In genomic region chrX:134604701-134605271, GRCh38 we compare ENCODE assay signal across 9 cellular contexts. TPM values are rescaled to one million over a fixed set of nuclear protein-coding genes. Genes with fewer than 3 reads are reported as not detected.
DNase-seq lines count a peak whose midpoint lies in the region; ATAC-seq, FAIRE-seq and TF ChIP-seq lines count a peak whose summit lies in the region.
"Had no signal": no experiment of that assay in that cellular context is flagged by ENCODE, and none has a peak within 500 bp of the region (broad histone marks: within the 10 kb centered on the region; RNA-seq: fewer than 3 reads in every experiment).

No MANE protein-coding gene starts in this region.

- H3K9me3 Mint-ChIP-seq in activated CD8-positive, alpha-beta T cell treated with anti-CD3 and anti-CD28 coated beads for 36 hours = no peaks in the 10 kb centered on the region
- peaks cover 5% of the 10 kb centered on the region for H3K9me3 Mint-ChIP-seq in activated CD8-positive, alpha-beta T cell treated with anti-CD3 and anti-CD28 coated beads, Interleukin-2, amount 10 ng/mL, durations not matched to agents 7 days and 5 days (ENCODE audit: insufficient read depth)

- H3K27ac ChIP-seq in epithelial cell of prostate (peak overlapping the region; percentile 87), small intestine (ENCODE audit: low read depth in 1 of 2, low read length in 1 of 2) (no peak overlapping the region), dorsolateral prefrontal cortex (no peak overlapping the region)

- no peaks in the 10 kb centered on the region for H3K4me1 ChIP-seq in small intestine (ENCODE audit: control insufficient read depth in 2 of 2, insufficient read depth in 1 of 2, low read depth in 1 of 2, low read length in 1 of 2)

- no peak for TF ChIP-seq CTCF in activated CD8-positive, alpha-beta T cell treated with anti-CD3 and anti-CD28 coated beads for 36 hours (IDR thresholded peaks at IDR 0.05)
- TF ChIP-seq CTCF in dorsolateral prefrontal cortex (IDR thresholded peaks at IDR 0.05 in 54 of 56, conservative IDR thresholded peaks at IDR 0.05 in 2 of 56; ENCODE audit: low read depth in 1 of 56, partially characterized antibody in 56 of 56) = no peak

- H3K4me3 ChIP-seq in small intestine (ENCODE audit: low read depth in 1 of 2, low read length in 2 of 2) (no peak overlapping the region), dorsolateral prefrontal cortex (no peak overlapping the region)

- no peaks in the 10 kb centered on the region for H3K36me3 ChIP-seq in small intestine (ENCODE audit: control insufficient read depth in 2 of 2, insufficient read depth in 2 of 2, low read length in 2 of 2)

- no peaks in the 10 kb centered on the region for H3K27me3 Mint-ChIP-seq in activated CD8-positive, alpha-beta T cell treated with anti-CD3 and anti-CD28 coated beads for 36 hours
- H3K27me3 Mint-ChIP-seq in activated CD8-positive, alpha-beta T cell treated with anti-CD3 and anti-CD28 coated beads, Interleukin-2, amount 10 ng/mL, durations not matched to agents 7 days and 5 days (ENCODE audit: low read depth) = no peaks in the 10 kb centered on the region

- POLR2A ChIA-PET in activated CD8-positive, alpha-beta T cell treated with anti-CD3 and anti-CD28 coated beads for 36 hours (lab: Charles Lee) = no interaction called here
- POLR2A ChIA-PET in activated CD8-positive, alpha-beta T cell treated with anti-CD3 and anti-CD28 coated beads, Interleukin-2, amount 10 ng/mL, durations not matched to agents 7 days and 5 days (lab: Charles Lee) = no interaction called here

- H3K9me3 ChIP-seq in small intestine (ENCODE audit: control insufficient read depth, low read depth) = no peaks in the 10 kb centered on the region

- peaks cover 4% of the 10 kb centered on the region for H3K4me1 Mint-ChIP-seq in activated CD8-positive, alpha-beta T cell treated with anti-CD3 and anti-CD28 coated beads for 36 hours (ENCODE audit: low read depth)
- no peaks in the 10 kb centered on the region for H3K4me1 Mint-ChIP-seq in activated CD8-positive, alpha-beta T cell treated with anti-CD3 and anti-CD28 coated beads, Interleukin-2, amount 10 ng/mL, durations not matched to agents 7 days and 5 days (ENCODE audit: low read depth)

- DNase-seq in activated CD8-positive, alpha-beta T cell treated with anti-CD3 and anti-CD28 coated beads for 36 hours = no peak
- no peak for DNase-seq in activated CD8-positive, alpha-beta T cell treated with anti-CD3 and anti-CD28 coated beads, Interleukin-2, amount 10 ng/mL, durations not matched to agents 7 days and 5 days
- DNase-seq in NCI-H69 (lab: John Stamatoyannopoulos, UW) (peak; percentile 92), epithelial cell of prostate (ENCODE audit: low read depth, low spot score) (no peak), small intestine (peak; percentile 15), dorsolateral prefrontal cortex (no peak)
- DNase-seq in stimulated activated naive CD8-positive, alpha-beta T cell treated with anti-CD3 and anti-CD28 coated beads, Interleukin-15, Interleukin-2, amounts not matched to agents 100 U/mL and 50 U/mL, for 24 hours = no peak
- DNase-seq: hypothalamus had no signal

- no peak for FAIRE-seq in small intestine (lab: Jason Lieb, UNC)

- no peak for ATAC-seq in activated CD8-positive, alpha-beta T cell treated with anti-CD3 and anti-CD28 coated beads for 36 hours
- ATAC-seq in activated CD8-positive, alpha-beta T cell treated with anti-CD3 and anti-CD28 coated beads, Interleukin-2, amount 10 ng/mL, durations not matched to agents 7 days and 5 days = no peak
- ATAC-seq in stimulated activated naive CD8-positive, alpha-beta T cell treated with anti-CD3 and anti-CD28 coated beads, Interleukin-15, Interleukin-2, amounts not matched to agents 100 U/mL and 50 U/mL, for 24 hours = no peak
- ATAC-seq in GM18907 (IDR thresholded peaks at IDR 0.05; ENCODE audit: unreplicated experiment) = no peak

- H3K27me3 ChIP-seq in small intestine (ENCODE audit: control insufficient read depth in 2 of 2, insufficient read depth in 2 of 2, low read length in 2 of 2) = no peaks in the 10 kb centered on the region
- H3K27me3 ChIP-seq in dorsolateral prefrontal cortex = peaks cover 0 to 71% (median 20%) of the 10 kb centered on the region in 45 donors

- no peaks in the 10 kb centered on the region for H3K36me3 Mint-ChIP-seq in activated CD8-positive, alpha-beta T cell treated with anti-CD3 and anti-CD28 coated beads for 36 hours (ENCODE audit: low read depth)
- peaks cover 2% of the 10 kb centered on the region for H3K36me3 Mint-ChIP-seq in activated CD8-positive, alpha-beta T cell treated with anti-CD3 and anti-CD28 coated beads, Interleukin-2, amount 10 ng/mL, durations not matched to agents 7 days and 5 days (ENCODE audit: low read depth)

- WGBS in small intestine, 3 donors = 13 to 34% (median 30%) methylated on average over 3 of the region's 3 CpGs

- CTCF ChIA-PET in activated CD8-positive, alpha-beta T cell treated with anti-CD3 and anti-CD28 coated beads for 36 hours (lab: Charles Lee) = no interaction called here
- CTCF ChIA-PET in activated CD8-positive, alpha-beta T cell treated with anti-CD3 and anti-CD28 coated beads, Interleukin-2, amount 10 ng/mL, durations not matched to agents 7 days and 5 days (lab: Charles Lee) = no interaction called here

- H3K4me3 Mint-ChIP-seq in activated CD8-positive, alpha-beta T cell treated with anti-CD3 and anti-CD28 coated beads for 36 hours = no peak overlapping the region
- H3K4me3 Mint-ChIP-seq in activated CD8-positive, alpha-beta T cell treated with anti-CD3 and anti-CD28 coated beads, Interleukin-2, amount 10 ng/mL, durations not matched to agents 7 days and 5 days = no peak overlapping the region

- intact Hi-C loops in activated CD8-positive, alpha-beta T cell treated with anti-CD3 and anti-CD28 coated beads for 36 hours (cut with micrococcal nuclease) = no loop called here
- intact Hi-C loops in dorsolateral prefrontal cortex (cut with DNase I) = no loop called here

- H3K27ac Mint-ChIP-seq in activated CD8-positive, alpha-beta T cell treated with anti-CD3 and anti-CD28 coated beads for 36 hours = peak overlapping the region; percentile 10
- no peak overlapping the region for H3K27ac Mint-ChIP-seq in activated CD8-positive, alpha-beta T cell treated with anti-CD3 and anti-CD28 coated beads, Interleukin-2, amount 10 ng/mL, durations not matched to agents 7 days and 5 days

RNA-seq across cellular contexts. Expression of gene PLAC1, which starts 53.5 kb away (rescaled TPM):
- not detected for total RNA-seq in activated CD8-positive, alpha-beta T cell treated with anti-CD3 and anti-CD28 coated beads for 36 hours
- total RNA-seq in activated CD8-positive, alpha-beta T cell treated with anti-CD3 and anti-CD28 coated beads, Interleukin-2, amount 10 ng/mL, durations not matched to agents 7 days and 5 days = not detected
- polyA plus RNA-seq in small intestine = under 1 TPM in 1 of 3 donors, not detected in 2; 0.06 TPM
- under 1 TPM in 1 of 120 experiments, not detected in 119; 0.36 TPM for total RNA-seq in dorsolateral prefrontal cortex

Comparison
In these comparisons a context has a peak if more than half of its experiments do, and no peak if none do; other contexts are left out.
1. DNase-seq: peak in NCI-H69 (single experiment) and small intestine (single experiment); none in activated CD8-positive, alpha-beta T cell treated with anti-CD3 and anti-CD28 coated beads for 36 hours (single experiment), activated CD8-positive, alpha-beta T cell treated with anti-CD3 and anti-CD28 coated beads, Interleukin-2, amount 10 ng/mL, durations not matched to agents 7 days and 5 days (single experiment), epithelial cell of prostate (single experiment), stimulated activated naive CD8-positive, alpha-beta T cell treated with anti-CD3 and anti-CD28 coated beads, Interleukin-15, Interleukin-2, amounts not matched to agents 100 U/mL and 50 U/mL, for 24 hours (single experiment) and dorsolateral prefrontal cortex (0 of 10).